ENCODE assay signal across 14 cellular contexts in the genomic region with DNA sequence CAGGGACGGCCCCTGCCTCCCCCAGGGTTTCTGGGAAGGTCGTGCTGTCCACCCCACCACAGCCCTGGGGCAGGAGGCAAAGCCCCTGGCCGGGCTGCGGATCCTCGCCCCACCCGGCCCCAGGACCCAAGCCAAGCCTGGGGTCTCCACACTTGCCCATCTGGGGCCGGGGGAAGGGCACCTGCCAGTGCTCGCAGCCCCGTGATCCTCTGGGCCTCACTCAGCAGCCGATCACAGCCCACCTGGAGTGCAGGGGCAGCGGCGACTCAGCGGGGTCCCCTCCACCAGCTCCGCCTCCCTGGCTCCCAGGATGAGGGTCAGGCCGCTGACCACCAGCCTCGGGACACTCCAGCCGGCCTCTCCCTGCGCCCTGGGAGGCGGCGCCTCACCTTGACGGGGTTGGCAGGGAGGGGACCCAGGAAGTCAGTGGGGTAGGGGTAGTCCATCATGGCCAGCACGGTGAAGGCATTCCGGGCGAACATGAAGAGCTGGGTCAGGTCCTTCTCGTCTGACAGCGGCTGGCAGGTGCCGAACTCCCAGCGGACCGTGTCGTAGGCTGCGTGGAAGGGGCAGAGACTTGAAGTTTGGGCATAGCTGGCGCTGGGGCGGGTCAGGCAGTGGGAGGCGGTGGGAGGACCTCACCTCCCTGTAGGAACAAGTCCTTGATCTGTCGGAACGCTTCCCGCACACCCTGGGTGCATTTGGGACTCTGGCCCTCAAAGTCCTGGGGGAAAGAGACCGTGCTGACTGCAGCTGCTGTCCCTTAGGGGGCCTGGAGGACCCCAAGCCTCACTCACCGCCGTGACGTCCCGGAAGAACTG. TPM values are rescaled to one million over a fixed set of nuclear protein-coding genes. Genes with fewer than 3 reads are reported as not detected.
A peak's percentile ranks its signal among the peaks of the same experiment; 100 is the strongest.
DNase-seq lines count a peak whose midpoint lies in the region; ATAC-seq and TF ChIP-seq lines count a peak whose summit lies in the region.
"Had no signal": no experiment of that assay in that cellular context is flagged by ENCODE, and none has a peak within 500 bp of the region (broad histone marks: within the 10 kb centered on the region; RNA-seq: fewer than 3 reads in every experiment).

No MANE protein-coding gene starts in this region.

- H3K4me1 ChIP-seq in PC-3 (ENCODE audit: insufficient read depth, low read length) = 0 out of 2 replicates have a peak, but pooled peaks cover 5% of the 10 kb centered on the region
- no peaks in the 10 kb centered on the region for H3K4me1 ChIP-seq in GM23248 (ENCODE audit: insufficient read depth)

- no peaks in the 10 kb centered on the region for H3K27me3 Mint-ChIP-seq in stimulated activated naive CD8-positive, alpha-beta T cell treated with anti-CD3 and anti-CD28 coated beads, Interleukin-15, Interleukin-2, amounts not matched to agents 100 ng/mL and 50 ng/mL, for 24 hours
- no peaks in the 10 kb centered on the region for H3K27me3 Mint-ChIP-seq in effector memory CD8-positive, alpha-beta T cell

- no peaks in the 10 kb centered on the region for H3K36me3 ChIP-seq in PC-3 (ENCODE audit: low read depth, low read length)
- H3K36me3 ChIP-seq in GM23248 (ENCODE audit: low read depth) = no peaks in the 10 kb centered on the region

- H3F3A ChIP-seq in PC-3 (ENCODE audit: low read length, unreplicated experiment) (no peaks in the 10 kb centered on the region), GM23248 (ENCODE audit: insufficient read depth) (no peaks in the 10 kb centered on the region)

- peaks cover 5% of the 10 kb centered on the region for H3K4me1 Mint-ChIP-seq in stimulated activated naive CD8-positive, alpha-beta T cell treated with anti-CD3 and anti-CD28 coated beads, Interleukin-15, Interleukin-2, amounts not matched to agents 100 ng/mL and 50 ng/mL, for 24 hours (ENCODE audit: low read depth)
- peaks cover 0 to 7% of the 10 kb centered on the region in 2 donors for H3K4me1 Mint-ChIP-seq in effector memory CD8-positive, alpha-beta T cell (ENCODE audit: low read depth in 2 of 2)

- H3K27ac Mint-ChIP-seq in stimulated activated naive CD8-positive, alpha-beta T cell treated with anti-CD3 and anti-CD28 coated beads, Interleukin-15, Interleukin-2, amounts not matched to agents 100 ng/mL and 50 ng/mL, for 24 hours = peak overlapping the region; percentile 84
- H3K27ac Mint-ChIP-seq in effector memory CD8-positive, alpha-beta T cell = peak overlapping the region in 1 of 2 donors; percentile 59

- BruUV-seq in PC-3 (replicated peaks; lab: Mats Ljungman, UMichigan) = TSS peak; percentile 19

- H3K27me3 ChIP-seq in PC-3 (ENCODE audit: low read length) = no peaks in the 10 kb centered on the region
- H3K27me3 ChIP-seq in GM23248 (replicated peaks; ENCODE audit: insufficient read depth) = no peaks in the 10 kb centered on the region
- H3K27me3 ChIP-seq: MG63 had no signal

- H3K4me3 ChIP-seq in PC-3 (ENCODE audit: low read length) = no peak overlapping the region
- no peak overlapping the region for H3K4me3 ChIP-seq in GM23248
- H3K4me3 ChIP-seq: cardiac muscle cell had no signal

- intact Hi-C loops in PC-3 (cut with micrococcal nuclease) = no loop called here

- H3K4me2 ChIP-seq in PC-3 (ENCODE audit: low read length) = no peak overlapping the region
- H3K4me2 ChIP-seq in GM23248 (ENCODE audit: unreplicated experiment) = no peak overlapping the region

- no peak for DNase-seq in stimulated activated naive CD8-positive, alpha-beta T cell treated with anti-CD3 and anti-CD28 coated beads, Interleukin-15, Interleukin-2, amounts not matched to agents 100 U/mL and 50 U/mL, for 24 hours
- no peak for DNase-seq in PC-3
- no peak for DNase-seq in effector memory CD8-positive, alpha-beta T cell
- DNase-seq in kidney tubule cell (ENCODE audit: low spot score) = no peak
- no peak for DNase-seq in NCI-H1105 (lab: John Stamatoyannopoulos, UW)
- no peak for DNase-seq in NCI-H510A treated with DMSO at 0.1 percent for 48 hours (lab: John Stamatoyannopoulos, UW)
- no peak for DNase-seq in GM23248
- DNase-seq: hippocampal formation; MG63; stimulated activated CD4-positive, alpha-beta T cell treated with anti-CD3 and anti-CD28 coated beads, Interleukin-4, amount 100 ng/mL, for 4 hours had no signal

- TF ChIP-seq CTCF in PC-3 (conservative IDR thresholded peaks at IDR 0.05; ENCODE audit: low read depth, low read length) = no peak

- POLR2A ChIA-PET in PC-3 (lab: Charles Lee; ENCODE audit: unreplicated experiment) = no interaction called here

- no peaks in the 10 kb centered on the region for H3K79me2 ChIP-seq in PC-3 (ENCODE audit: low read length)
- H3K79me2 ChIP-seq in GM23248 (ENCODE audit: insufficient read depth) = no peaks in the 10 kb centered on the region

- H2AFZ ChIP-seq in PC-3 (ENCODE audit: low read length) (no peak overlapping the region), GM23248 (no peak overlapping the region)

- no peaks in the 10 kb centered on the region for H3K9me2 ChIP-seq in PC-3 (replicated peaks; ENCODE audit: low read length)
- no peaks in the 10 kb centered on the region for H3K9me2 ChIP-seq in GM23248 (ENCODE audit: insufficient read depth)

- 96% methylated on average over 29 to 39 of the region's 42 CpGs for WGBS in GM23248 (ENCODE audit: low coverage in 1 of 2, low lambda C conversion rate in 2 of 2, missing lambda C conversion rate in 2 of 2), 2 experiments

- peaks cover 12% of the 10 kb centered on the region for H3K36me3 Mint-ChIP-seq in stimulated activated naive CD8-positive, alpha-beta T cell treated with anti-CD3 and anti-CD28 coated beads, Interleukin-15, Interleukin-2, amounts not matched to agents 100 ng/mL and 50 ng/mL, for 24 hours (ENCODE audit: low read depth)
- H3K36me3 Mint-ChIP-seq in effector memory CD8-positive, alpha-beta T cell (ENCODE audit: insufficient read depth) = peaks cover 12% of the 10 kb centered on the region

- H3K9ac ChIP-seq in PC-3 (ENCODE audit: low read length) = no peak overlapping the region
- H3K9ac ChIP-seq in GM23248 = no peak overlapping the region

- no peaks in the 10 kb centered on the region for H3K9me3 ChIP-seq in PC-3 (ENCODE audit: low read length)
- H3K9me3 ChIP-seq in GM23248 (ENCODE audit: low read depth) = no peaks in the 10 kb centered on the region
- H3K9me3 ChIP-seq: MG63 had no signal

- H3K4me3 Mint-ChIP-seq in stimulated activated naive CD8-positive, alpha-beta T cell treated with anti-CD3 and anti-CD28 coated beads, Interleukin-15, Interleukin-2, amounts not matched to agents 100 ng/mL and 50 ng/mL, for 24 hours = peak overlapping the region; percentile 79
- peak overlapping the region; percentile 75 to 77 for H3K4me3 Mint-ChIP-seq in effector memory CD8-positive, alpha-beta T cell

- no peak for ATAC-seq in stimulated activated naive CD8-positive, alpha-beta T cell treated with anti-CD3 and anti-CD28 coated beads, Interleukin-15, Interleukin-2, amounts not matched to agents 100 U/mL and 50 U/mL, for 24 hours
- ATAC-seq in PC-3 = no peak
- ATAC-seq in effector memory CD8-positive, alpha-beta T cell (replicated peaks) = no peak

- in situ Hi-C loops in GM23248 (cut with MboI) = loop anchor here (25.0 kb wide), 1 partner anchor 300 kb away; a partner anchor contains a TSS

- H3K9me3 Mint-ChIP-seq in stimulated activated naive CD8-positive, alpha-beta T cell treated with anti-CD3 and anti-CD28 coated beads, Interleukin-15, Interleukin-2, amounts not matched to agents 100 ng/mL and 50 ng/mL, for 24 hours = no peaks in the 10 kb centered on the region
- H3K9me3 Mint-ChIP-seq in effector memory CD8-positive, alpha-beta T cell = no peaks in the 10 kb centered on the region

- H4K20me1 ChIP-seq in PC-3 (ENCODE audit: low read length) = no peaks in the 10 kb centered on the region
- H4K20me1 ChIP-seq in GM23248 (ENCODE audit: insufficient read depth) = no peaks in the 10 kb centered on the region

- no peak overlapping the region for H3K27ac ChIP-seq in PC-3 (ENCODE audit: low read length)
- no peak overlapping the region for H3K27ac ChIP-seq in GM23248
- H3K27ac ChIP-seq: cardiac muscle cell, epithelial cell of prostate had no signal

- CTCF ChIA-PET in PC-3 (lab: Charles Lee) = no interaction called here

RNA-seq across cellular contexts. Expression of a gene that starts 1.8 kb away (rescaled TPM):
- 101 and 103 TPM in 2 replicates for total RNA-seq in PC-3 (2014; rRNA removed)
- 134 and 142 TPM in 2 replicates for total RNA-seq in GM23248 (2014; rRNA removed; shearing (Covaris generic))
- polyA plus RNA-seq in GM23248 (2016; fragmentation: Nextera tagmentation; extraction: Ambion mirVana) = 145 and 148 TPM in 2 replicates

RNA-seq across cellular contexts. Expression of a gene that starts 26.0 kb away (rescaled TPM):
- total RNA-seq in PC-3 (2014; rRNA removed) = 65.5 and 71.6 TPM in 2 replicates
- 131 and 136 TPM in 2 replicates for total RNA-seq in GM23248 (2014; rRNA removed; shearing (Covaris generic))
- polyA plus RNA-seq in GM23248 (2016; fragmentation: Nextera tagmentation; extraction: Ambion mirVana) = 101 and 104 TPM in 2 replicates

RNA-seq across cellular contexts. Expression of a gene that starts 26.2 kb away (rescaled TPM):
- 0.11 TPM in 1 of 2 replicates, not detected in the other for total RNA-seq in PC-3 (2014; rRNA removed)
- 0.76 TPM in 1 of 2 replicates, not detected in the other for total RNA-seq in GM23248 (2014; rRNA removed; shearing (Covaris generic))
- polyA plus RNA-seq in GM23248 (2016; fragmentation: Nextera tagmentation; extraction: Ambion mirVana) = 0.15 TPM in 1 of 2 replicates, not detected in the other
- total RNA-seq: RPMI7951 had no signal

RNA-seq across cellular contexts. Expression of a gene that starts 35.5 kb away (rescaled TPM):
- total RNA-seq in PC-3 (2014; rRNA removed) = 5.0 and 6.4 TPM in 2 replicates
- total RNA-seq in GM23248 (2014; rRNA removed; shearing (Covaris generic)) = 5.2 and 5.7 TPM in 2 replicates
- polyA plus RNA-seq in GM23248 (2016; fragmentation: Nextera tagmentation; extraction: Ambion mirVana) = 4.3 and 4.5 TPM in 2 replicates

RNA-seq across cellular contexts. Expression of a gene that starts 42.4 kb away (rescaled TPM):
- 98.4 and 134 TPM in 2 replicates for total RNA-seq in PC-3 (2014; rRNA removed)
- 5.4 TPM in 2 replicates for total RNA-seq in GM23248 (2014; rRNA removed; shearing (Covaris generic))
- 0.86 and 0.88 TPM in 2 replicates for polyA plus RNA-seq in GM23248 (2016; fragmentation: Nextera tagmentation; extraction: Ambion mirVana)
